Comparison of ENCODE assay signal across 10 cellular contexts in genomic region chr6:15253107-15254073, GRCh38. TPM values are rescaled to one million over a fixed set of nuclear protein-coding genes. Genes with fewer than 3 reads are reported as not detected.
DNase-seq lines count a peak whose midpoint lies in the region; ATAC-seq, FAIRE-seq and TF ChIP-seq lines count a peak whose summit lies in the region.
"Had no signal": no experiment of that assay in that cellular context is flagged by ENCODE, and none has a peak within 500 bp of the region (broad histone marks: within the 10 kb centered on the region; RNA-seq: fewer than 3 reads in every experiment).

No MANE protein-coding gene starts in this region.

- H3K79me2 ChIP-seq in mesendoderm (ENCODE audit: control insufficient read depth, insufficient read depth, low read length): peaks cover 93% of the 10 kb centered on the region

- no peak overlapping the region for H4K5ac ChIP-seq in mesendoderm (ENCODE audit: low read length)

- peaks cover 3% of the 10 kb centered on the region for H3K79me1 ChIP-seq in mesendoderm (ENCODE audit: low read length)

- H3K9me3 Mint-ChIP-seq in CD14-positive monocyte (no peaks in the 10 kb centered on the region), HFFc6 (no peaks in the 10 kb centered on the region)
- H3K9me3 Mint-ChIP-seq in activated CD4-positive, alpha-beta memory T cell treated with anti-CD3 and anti-CD28 coated beads, Interleukin-2, amount 10 ng/mL, durations not matched to agents 7 days and 5 days: no peaks in the 10 kb centered on the region

- intact Hi-C loops in CD14-positive monocyte (cut with micrococcal nuclease): no loop called here

- WGBS in mesendoderm (ENCODE audit: extremely low coverage, insufficient coverage, low lambda C conversion rate): no CpG with 5 or more reads among the region's 17 CpGs

- H3K23ac ChIP-seq in mesendoderm (ENCODE audit: low read length): no peak overlapping the region

- H2BK120ac ChIP-seq in mesendoderm (ENCODE audit: low read depth, low read length): no peak overlapping the region

- no peak overlapping the region for H3K4me2 ChIP-seq in mesendoderm (ENCODE audit: low read length)

- H3K4ac ChIP-seq in mesendoderm (ENCODE audit: low read depth, low read length): no peak overlapping the region

- no peaks in the 10 kb centered on the region for H3K27me3 Mint-ChIP-seq in CD14-positive monocyte (ENCODE audit: low read depth in 3 of 3)
- H3K27me3 Mint-ChIP-seq in activated CD4-positive, alpha-beta memory T cell treated with anti-CD3 and anti-CD28 coated beads, Interleukin-2, amount 10 ng/mL, durations not matched to agents 7 days and 5 days: no peaks in the 10 kb centered on the region
- H3K27me3 Mint-ChIP-seq in HFFc6 (ENCODE audit: insufficient read depth): peaks cover 4% of the 10 kb centered on the region

- H2BK15ac ChIP-seq in mesendoderm (replicated peaks; ENCODE audit: low read depth): no peak overlapping the region

- CTCF ChIA-PET in activated CD4-positive, alpha-beta memory T cell treated with anti-CD3 and anti-CD28 coated beads, Interleukin-2, amount 10 ng/mL, durations not matched to agents 7 days and 5 days (lab: Charles Lee): interaction anchor here (0.8 to 1.6 kb wide), 4 partner anchors 9 to 191 kb away, joined by 3 to 5 read pairs (median 4); no protein-coding TSS in a partner anchor

- no peak overlapping the region for H2BK5ac ChIP-seq in mesendoderm (ENCODE audit: low read length)

- no peak overlapping the region for H2AK5ac ChIP-seq in mesendoderm (ENCODE audit: low read length)

- H3K27ac ChIP-seq in mesendoderm (ENCODE audit: low read depth, low read length): no peak overlapping the region
- H3K27ac ChIP-seq: SK-N-MC had no signal

- H3K56ac ChIP-seq in mesendoderm (ENCODE audit: low read length): no peak overlapping the region

- H3K4me1 ChIP-seq in mesendoderm (ENCODE audit: control insufficient read depth, low read depth, low read length): peaks cover 26% of the 10 kb centered on the region

- H3K27me3 ChIP-seq in mesendoderm (ENCODE audit: insufficient read depth, low read length, poor library complexity): no peaks in the 10 kb centered on the region

- peak overlapping the region; percentile 69 to 90 (median 82) for H3K27ac Mint-ChIP-seq in CD14-positive monocyte
- H3K27ac Mint-ChIP-seq in activated CD4-positive, alpha-beta memory T cell treated with anti-CD3 and anti-CD28 coated beads, Interleukin-2, amount 10 ng/mL, durations not matched to agents 7 days and 5 days: peak overlapping the region; percentile 100
- no peak overlapping the region for H3K27ac Mint-ChIP-seq in HFFc6

- peaks cover 58 to 79% of the 10 kb centered on the region in 2 donors for H3K36me3 Mint-ChIP-seq in CD14-positive monocyte
- peaks cover 55% of the 10 kb centered on the region for H3K36me3 Mint-ChIP-seq in activated CD4-positive, alpha-beta memory T cell treated with anti-CD3 and anti-CD28 coated beads, Interleukin-2, amount 10 ng/mL, durations not matched to agents 7 days and 5 days (ENCODE audit: low read depth)
- H3K36me3 Mint-ChIP-seq in HFFc6 (ENCODE audit: low read depth): peaks cover 20% of the 10 kb centered on the region

- peak overlapping the region in 1 of 2 donors; percentile 52 for H3K4me3 Mint-ChIP-seq in CD14-positive monocyte
- H3K4me3 Mint-ChIP-seq in activated CD4-positive, alpha-beta memory T cell treated with anti-CD3 and anti-CD28 coated beads, Interleukin-2, amount 10 ng/mL, durations not matched to agents 7 days and 5 days: peak overlapping the region; percentile 99
- H3K4me3 Mint-ChIP-seq in HFFc6: no peak overlapping the region

- ATAC-seq in HG03196 (IDR thresholded peaks at IDR 0.05; ENCODE audit: unreplicated experiment): no peak
- ATAC-seq in GM18909 (IDR thresholded peaks at IDR 0.05; ENCODE audit: poor library complexity, unreplicated experiment): no peak

- POLR2A ChIA-PET in activated CD4-positive, alpha-beta memory T cell treated with anti-CD3 and anti-CD28 coated beads, Interleukin-2, amount 10 ng/mL, durations not matched to agents 7 days and 5 days (lab: Charles Lee): interaction anchor here (0.9 to 1.4 kb wide), 5 partner anchors 9 to 210 kb away, joined by 3 read pairs; no protein-coding TSS in a partner anchor

- H3K9ac ChIP-seq in mesendoderm (ENCODE audit: low read length): no peak overlapping the region

- peak overlapping the region; percentile 71 for H3K18ac ChIP-seq in mesendoderm (ENCODE audit: low read length)

- DNase-seq in CD14-positive monocyte (ENCODE audit: low spot score) (no peak), GM19239 (ENCODE audit: insufficient read length, low spot score) (no peak), mesendoderm (no peak), HFFc6 (no peak), NCI-H1694 (lab: John Stamatoyannopoulos, UW) (no peak)
- no peak for DNase-seq in activated CD4-positive, alpha-beta memory T cell treated with anti-CD3 and anti-CD28 coated beads, Interleukin-2, amount 10 ng/mL, durations not matched to agents 7 days and 5 days
- DNase-seq: cerebellar nuclear complex had no signal

- no peaks in the 10 kb centered on the region for H3K36me3 ChIP-seq in mesendoderm (ENCODE audit: control insufficient read depth, insufficient read depth, low read length)

- FAIRE-seq in GM19239 (lab: Jason Lieb, UNC): peak; percentile 39

- no peak for TF ChIP-seq CTCF in CD14-positive monocyte (IDR thresholded peaks at IDR 0.05)
- no peak for TF ChIP-seq CTCF in HFFc6 (IDR thresholded peaks at IDR 0.05)

- H4K8ac ChIP-seq in mesendoderm (ENCODE audit: low read depth, low read length): no peak overlapping the region

- no peak overlapping the region for H3K4me3 ChIP-seq in mesendoderm (ENCODE audit: low read length)
- H3K4me3 ChIP-seq: SK-N-MC had no signal

- peaks cover 83% of the 10 kb centered on the region for H3K4me1 Mint-ChIP-seq in CD14-positive monocyte
- peaks cover 92% of the 10 kb centered on the region for H3K4me1 Mint-ChIP-seq in activated CD4-positive, alpha-beta memory T cell treated with anti-CD3 and anti-CD28 coated beads, Interleukin-2, amount 10 ng/mL, durations not matched to agents 7 days and 5 days
- peaks cover 54% of the 10 kb centered on the region for H3K4me1 Mint-ChIP-seq in HFFc6 (ENCODE audit: low read depth)

RNA-seq across cellular contexts. Expression of gene JARID2, which starts 7.5 kb away (rescaled TPM):
- polyA plus RNA-seq in CD14-positive monocyte: 10 to 100 TPM in 1 of 2 donors, 1 to 10 TPM in 1; 6.8 to 12.5 TPM
- 10 to 100 TPM; 28.4 to 29.7 TPM for total RNA-seq in activated CD4-positive, alpha-beta memory T cell treated with anti-CD3 and anti-CD28 coated beads, Interleukin-2, amount 10 ng/mL, durations not matched to agents 7 days and 5 days
- polyA plus RNA-seq in mesendoderm (2013, experiment 1 of 2): 58.9 TPM
- 60.3 TPM for polyA plus RNA-seq in mesendoderm (2013, experiment 2 of 2)
- 10 to 100 TPM in 1 of 6 experiments, 1 to 10 TPM in 5; 8.3 to 10.1 (median 9.5) TPM for total RNA-seq in HFFc6 (2021; fragmentation: NEBNext Ultra II Directional; extraction: Animal tissue kit (Norgen Biotek cat#: 25700))
